2 cellular contexts compared by ENCODE assay signal in genomic region chr11:133740928-133741327, GRCh38.
TF ChIP-seq lines count a peak whose summit lies in the region.

No MANE protein-coding gene starts in this region.

TF ChIP-seq in GM23338, 12 proteins besides CTCF, POLR2A, EP300 and RAD21 (continued from another document):
- TF ChIP-seq STAT1 (IDR thresholded peaks at IDR 0.05; ENCODE audit: unreplicated experiment) (no peak), ETS1 (IDR thresholded peaks at IDR 0.05) (no peak)

TF ChIP-seq in GM12878, 131 proteins besides CTCF, POLR2A, EP300 and RAD21:
- TF ChIP-seq, protein P1, sequence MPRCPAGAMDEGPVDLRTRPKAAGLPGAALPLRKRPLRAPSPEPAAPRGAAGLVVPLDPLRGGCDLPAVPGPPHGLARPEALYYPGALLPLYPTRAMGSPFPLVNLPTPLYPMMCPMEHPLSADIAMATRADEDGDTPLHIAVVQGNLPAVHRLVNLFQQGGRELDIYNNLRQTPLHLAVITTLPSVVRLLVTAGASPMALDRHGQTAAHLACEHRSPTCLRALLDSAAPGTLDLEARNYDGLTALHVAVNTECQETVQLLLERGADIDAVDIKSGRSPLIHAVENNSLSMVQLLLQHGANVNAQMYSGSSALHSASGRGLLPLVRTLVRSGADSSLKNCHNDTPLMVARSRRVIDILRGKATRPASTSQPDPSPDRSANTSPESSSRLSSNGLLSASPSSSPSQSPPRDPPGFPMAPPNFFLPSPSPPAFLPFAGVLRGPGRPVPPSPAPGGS (IDR thresholded peaks at IDR 0.05; ENCODE audit: borderline replicate concordance, insufficient read depth, low read depth, low read length, poor library complexity, severe bottlenecking), result peak; percentile 36
- no peak for TF ChIP-seq ATF7 (IDR thresholded peaks at IDR 0.05; ENCODE audit: low read depth)
